In genomic region chr5:124649548-124650501, GRCh38 we compare ENCODE assay signal across 9 cellular contexts.
DNase-seq lines count a peak whose midpoint lies in the region; ATAC-seq and TF ChIP-seq lines count a peak whose summit lies in the region.
"Had no signal": no experiment of that assay in that cellular context is flagged by ENCODE, and none has a peak within 500 bp of the region (broad histone marks: within the 10 kb centered on the region; RNA-seq: fewer than 3 reads in every experiment).

No MANE protein-coding gene starts in this region.

- no peak overlapping the region for H3K4me3 ChIP-seq in colonic mucosa

- no peaks in the 10 kb centered on the region for H3K36me3 ChIP-seq in colonic mucosa

- intact Hi-C loops in colonic mucosa (cut with DNase I): no loop called here

- peak; percentile 75 for DNase-seq in A172 (ENCODE audit: low spot score)
- peak; percentile 84 for DNase-seq in NCI-H2196 treated with DMSO at 0.1 percent for 48 hours (lab: John Stamatoyannopoulos, UW; ENCODE audit: unreplicated experiment)
- DNase-seq in activated CD4-positive, alpha-beta T cell treated with anti-CD3 and anti-CD28 coated beads for 1 hour: peak; percentile 51
- DNase-seq in colonic mucosa: peak; percentile 82
- DNase-seq in lung microvascular endothelial cell (ENCODE audit: low read depth in 2 of 2): peak; percentile 98 to 99
- peak; percentile 30 to 47 for DNase-seq in stimulated activated CD8-positive, alpha-beta memory T cell treated with anti-CD3 and anti-CD28 coated beads, Interleukin-4, amount 100 ng/mL, for 4 hours (ENCODE audit: low read depth in 2 of 2, low spot score in 1 of 2)

- H3K4me1 ChIP-seq in colonic mucosa: peaks cover 12% of the 10 kb centered on the region

- no peaks in the 10 kb centered on the region for H3K9me3 ChIP-seq in colonic mucosa

- H3K9ac ChIP-seq in colonic mucosa (ENCODE audit: low read depth in 2 of 2, low read length in 2 of 2): peak overlapping the region in 1 of 2 donors; percentile 14

- peak overlapping the region; percentile 50 for H3K27ac ChIP-seq in colonic mucosa
- H3K27ac ChIP-seq: C4-2B had no signal

- H3K27me3 ChIP-seq in colonic mucosa: no peaks in the 10 kb centered on the region

- ATAC-seq in GM18868 (IDR thresholded peaks at IDR 0.05; ENCODE audit: unreplicated experiment) (peak; percentile 67), HG03095 (IDR thresholded peaks at IDR 0.05; ENCODE audit: unreplicated experiment) (peak; percentile 77)

- TF ChIP-seq CTCF in colonic mucosa (IDR thresholded peaks at IDR 0.05): no peak

Comparison
In these comparisons a context has a peak if more than half of its experiments do, and no peak if none do; other contexts are left out.
1. DNase-seq: peak in every context shown above with its lines; median percentile 98 in lung microvascular endothelial cell; 84 in NCI-H2196 treated with DMSO at 0.1 percent for 48 hours; 82 in colonic mucosa; 75 in A172; 51 in activated CD4-positive, alpha-beta T cell treated with anti-CD3 and anti-CD28 coated beads for 1 hour; 38 in stimulated activated CD8-positive, alpha-beta memory T cell treated with anti-CD3 and anti-CD28 coated beads, Interleukin-4, amount 100 ng/mL, for 4 hours.